ENCODE assay signal across 8 cellular contexts in genomic region chr19:7393934-7394508, GRCh38. TPM values are rescaled to one million over a fixed set of nuclear protein-coding genes. Genes with fewer than 3 reads are reported as not detected.
DNase-seq lines count a peak whose midpoint lies in the region; ATAC-seq, FAIRE-seq and TF ChIP-seq lines count a peak whose summit lies in the region.

No MANE protein-coding gene starts in this region.

- in situ Hi-C loops in GM12878 (cut with MboI) = no loop called here

- TF ChIP-seq RAD21 in GM12878 (IDR thresholded peaks at IDR 0.05; ENCODE audit: insufficient read depth, low read depth, low read length) = no peak

- H3K27ac ChIP-seq in GM12878 (ENCODE audit: control insufficient read depth, insufficient read depth) = no peak overlapping the region
- peak overlapping the region; percentile 91 for H3K27ac ChIP-seq in lower lobe of right lung

- 10% methylated on average over 5 of the region's 6 CpGs for WGBS in GM12878 (ENCODE audit: insufficient coverage, insufficient replicate concordance, low lambda C conversion rate, missing lambda C conversion rate)

- H3K9me3 ChIP-seq in GM12878 (replicated peaks; ENCODE audit: control insufficient read depth, insufficient read depth, low read length) (no peaks in the 10 kb centered on the region; the same call in 1 of the 3 replicates), lower lobe of right lung (no peaks in the 10 kb centered on the region)

- TF ChIP-seq POLR2A in GM12878 (IDR thresholded peaks at IDR 0.05; ENCODE audit: low read depth, low read length) = no peak

- H3K4me1 ChIP-seq in GM12878 (ENCODE audit: control insufficient read depth, insufficient read depth, low read length) = peaks cover 11% of the 10 kb centered on the region
- peaks cover 35% of the 10 kb centered on the region for H3K4me1 ChIP-seq in lower lobe of right lung

- POLR2A ChIA-PET in GM12878 (lab: Charles Lee) = no interaction called here

- DNase-seq in activated T-cell treated with anti-CD3 and anti-CD28 coated beads, Interleukin-2, amount 50 U/mL, for 72 hours = no peak
- DNase-seq in activated T-cell treated with anti-CD3 and anti-CD28 coated beads, Interleukin-2, amount 50 U/mL, for 1 hour = no peak
- DNase-seq in GM12878 (ENCODE audit: low read depth, low spot score) (no peak), lower lobe of right lung (no peak), type B pancreatic cell (ENCODE audit: extremely low spot score, unreplicated experiment) (no peak), HPDE6-E6E7 (ENCODE audit: extremely low spot score) (no peak), superior temporal gyrus (ENCODE audit: extremely low spot score) (no peak)

- no peak for FAIRE-seq in GM12878 (lab: Jason Lieb, UNC)

- peak overlapping the region; percentile 96 for H3K4me3 ChIP-seq in GM12878
- peak overlapping the region; percentile 98 for H3K4me3 ChIP-seq in lower lobe of right lung

- RAD21 ChIA-PET in GM12878 (lab: Charles Lee; ENCODE audit: unreplicated experiment) = no interaction called here

- H3K36me3 ChIP-seq in GM12878 (ENCODE audit: control insufficient read depth in 2 of 2, insufficient read depth in 2 of 2, low read length in 1 of 2) (no peaks in the 10 kb centered on the region), lower lobe of right lung (peaks cover 5% of the 10 kb centered on the region)

- TF ChIP-seq EP300 in GM12878 (IDR thresholded peaks at IDR 0.05; ENCODE audit: borderline replicate concordance in 1 of 2, control insufficient read depth in 1 of 2, low read depth in 2 of 2, low read length in 2 of 2) = no peak

- peaks cover 32% of the 10 kb centered on the region for H3K4me1 Mint-ChIP-seq in activated T-cell treated with anti-CD3 and anti-CD28 coated beads, Interleukin-2, amount 50 U/mL, for 72 hours (ENCODE audit: low read depth)
- H3K4me1 Mint-ChIP-seq in type B pancreatic cell (ENCODE audit: unreplicated experiment) = peaks cover 23% of the 10 kb centered on the region

- H3K27me3 Mint-ChIP-seq in activated T-cell treated with anti-CD3 and anti-CD28 coated beads, Interleukin-2, amount 50 U/mL, for 72 hours (ENCODE audit: low read depth) = no peaks in the 10 kb centered on the region
- H3K27me3 Mint-ChIP-seq in type B pancreatic cell = no peaks in the 10 kb centered on the region

- intact Hi-C loops in GM12878 (cut with micrococcal nuclease; ENCODE audit: unreplicated experiment) = no loop called here
- intact Hi-C loops in lower lobe of right lung (cut with DNase I) = no loop called here

- H3K27me3 ChIP-seq in GM12878 (replicated peaks in 1 of 2; ENCODE audit: control insufficient read depth in 2 of 2, insufficient read depth in 2 of 2, low read length in 1 of 2) = no peaks in the 10 kb centered on the region
- no peaks in the 10 kb centered on the region for H3K27me3 ChIP-seq in lower lobe of right lung (ENCODE audit: low read depth)

- CTCF ChIA-PET in GM12878 (lab: Yijun Ruan, JAX) = interaction anchor here (0.7 kb wide), 2 partner anchors 11 to 27 kb away, joined by 3 to 4 read pairs; no protein-coding TSS in a partner anchor

- no peak overlapping the region for H2AFZ ChIP-seq in GM12878 (ENCODE audit: control insufficient read depth, low read depth, low read length)

- H3K36me3 Mint-ChIP-seq in activated T-cell treated with anti-CD3 and anti-CD28 coated beads, Interleukin-2, amount 50 U/mL, for 72 hours (ENCODE audit: insufficient read depth in 2 of 2) = peaks cover 0 to 3% of the 10 kb centered on the region in 2 donors
- H3K36me3 Mint-ChIP-seq in type B pancreatic cell = no peaks in the 10 kb centered on the region

- peak overlapping the region; percentile 92 to 97 for H3K4me3 Mint-ChIP-seq in activated T-cell treated with anti-CD3 and anti-CD28 coated beads, Interleukin-2, amount 50 U/mL, for 72 hours
- peak overlapping the region; percentile 93 for H3K4me3 Mint-ChIP-seq in type B pancreatic cell

- H3K4me2 ChIP-seq in GM12878 (ENCODE audit: control insufficient read depth, insufficient read depth) = peak overlapping the region; percentile 70

- H3K9me3 Mint-ChIP-seq in activated T-cell treated with anti-CD3 and anti-CD28 coated beads, Interleukin-2, amount 50 U/mL, for 72 hours = no peaks in the 10 kb centered on the region
- no peaks in the 10 kb centered on the region for H3K9me3 Mint-ChIP-seq in type B pancreatic cell

- peak overlapping the region; percentile 82; the same call in 1 of the 2 replicates for H3K9ac ChIP-seq in GM12878 (ENCODE audit: control insufficient read depth, insufficient read depth, low read length)

- no peak for ATAC-seq in activated T-cell treated with anti-CD3 and anti-CD28 coated beads, Interleukin-2, amount 50 U/mL, for 72 hours (replicated peaks in 1 of 2)
- ATAC-seq in GM12878 (no peak), lower lobe of right lung (no peak), GM19351 (IDR thresholded peaks at IDR 0.05; ENCODE audit: unreplicated experiment) (no peak)

- SMC1A ChIA-PET in GM12878 (lab: Charles Lee; ENCODE audit: uncharacterized antibody, unreplicated experiment) = no interaction called here

- H3K27ac Mint-ChIP-seq in activated T-cell treated with anti-CD3 and anti-CD28 coated beads, Interleukin-2, amount 50 U/mL, for 72 hours = peak overlapping the region; percentile 71
- peak overlapping the region; percentile 68 for H3K27ac Mint-ChIP-seq in type B pancreatic cell

- TF ChIP-seq CTCF in GM12878 (IDR thresholded peaks at IDR 0.05 in 2 of 3, conservative IDR thresholded peaks at IDR 0.05 in 1 of 3; ENCODE audit: control insufficient read depth in 2 of 3, extremely low read depth in 1 of 3, insufficient read depth in 1 of 3, low read depth in 3 of 3, low read length in 3 of 3) (no peak), lower lobe of right lung (IDR thresholded peaks at IDR 0.05) (no peak), type B pancreatic cell (conservative IDR thresholded peaks at IDR 0.05) (no peak)

- H4K20me1 ChIP-seq in GM12878 (ENCODE audit: control insufficient read depth, insufficient read depth) = no peaks in the 10 kb centered on the region

- peaks cover 35% of the 10 kb centered on the region for H3K79me2 ChIP-seq in GM12878 (ENCODE audit: control insufficient read depth, insufficient read depth, low read length)

- BruUV-seq in GM12878 (replicated peaks; lab: Mats Ljungman, UMichigan) = no TSS peak

TF ChIP-seq in GM12878, 131 proteins besides CTCF, POLR2A, EP300 and RAD21 (continues in another document):
- no peak for TF ChIP-seq TCF7 (IDR thresholded peaks at IDR 0.05; ENCODE audit: borderline replicate concordance)
- no peak for TF ChIP-seq MTA2 (IDR thresholded peaks at IDR 0.05; ENCODE audit: low read depth)
- no peak for TF ChIP-seq KLF5 (IDR thresholded peaks at IDR 0.05; ENCODE audit: partially characterized antibody)
- TF ChIP-seq ZNF592 (IDR thresholded peaks at IDR 0.05) = no peak
- no peak for TF ChIP-seq IKZF1 (conservative IDR thresholded peaks at IDR 0.05)
- TF ChIP-seq RUNX3 (IDR thresholded peaks at IDR 0.05; ENCODE audit: low read length) = no peak

RNA-seq across cellular contexts. Expression of gene ARHGEF18, which starts 45.3 kb away (rescaled TPM):
- 10 to 100 TPM; 32.8 to 42.7 TPM for total RNA-seq in activated T-cell treated with anti-CD3 and anti-CD28 coated beads, Interleukin-2, amount 50 U/mL, for 72 hours
- total RNA-seq in GM12878 (2013; cell fraction: nucleolus; rRNA removed) = 56.0 and 60.3 TPM in 2 replicates
- total RNA-seq in GM12878 (2014; rRNA removed) (26.9 and 31.1 TPM in 2 replicates), GM12878 (2014; rRNA removed; fragmentation: Illumina TruSeq; extraction: Trizol) (8.8 and 8.9 TPM in 2 replicates), GM12878 (2021) (32.3 and 37.3 TPM in 2 replicates), lower lobe of right lung (42.4 TPM), type B pancreatic cell (ENCODE audit: low replicate concordance) (40.9 and 44.1 TPM in 2 replicates)
- 7.9 TPM for polyA plus RNA-seq in GM12878 (2011; ENCODE audit: low read depth)
- polyA plus RNA-seq in GM12878 (2011; rRNA removed) (7.0 and 8.9 TPM in 2 replicates), GM12878 (2014; fragmentation: Illumina TruSeq; extraction: Trizol) (1.2 and 6.6 TPM in 2 replicates), GM12878 (2014; fragmentation: Nextera tagmentation; extraction: Ambion mirVana) (under 1 TPM; 0.31 to 0.57 TPM), GM12878 (2014; rRNA removed) (23.3 and 27.6 TPM in 2 replicates), GM12878 (2016; fragmentation: Nextera tagmentation; extraction: Ambion mirVana) (10 to 100 TPM; 17.9 to 19.9 TPM)
- 15.0 and 21.0 TPM in 2 replicates for polyA plus RNA-seq in GM12878 (2011; cell fraction: cytosol; rRNA removed)
- polyA plus RNA-seq in GM12878 (2011; cell fraction: nucleus; rRNA removed) = 37.2 and 41.2 TPM in 2 replicates
- polyA plus RNA-seq in GM12878 (2012) = 17.2 and 18.4 TPM in 2 replicates
- 8.9 and 22.5 TPM in 2 replicates for polyA minus RNA-seq in GM12878 (2011; rRNA and poly(A)+ RNA removed)
- polyA minus RNA-seq in GM12878 (2011; cell fraction: cytosol; rRNA and poly(A)+ RNA removed) = 16.8 and 20.8 TPM in 2 replicates
- 13.7 and 21.9 TPM in 2 replicates for polyA minus RNA-seq in GM12878 (2011; cell fraction: nucleus; rRNA and poly(A)+ RNA removed)
